38 cellular contexts compared by ENCODE assay signal in genomic region chr3:108722724-108723123, GRCh38. TPM values are rescaled to one million over a fixed set of nuclear protein-coding genes. Genes with fewer than 3 reads are reported as not detected.
"Had no signal": no experiment of that assay in that cellular context is flagged by ENCODE, and none has a peak within 500 bp of the region (broad histone marks: within the 10 kb centered on the region; RNA-seq: fewer than 3 reads in every experiment).

No MANE protein-coding gene starts in this region.

- H3K4me1 Mint-ChIP-seq: activated naive CD4-positive, alpha-beta T cell treated with anti-CD3 and anti-CD28 coated beads, Interleukin-2, amount 10 ng/mL, durations not matched to agents 7 days and 5 days; activated naive CD4-positive, alpha-beta T cell treated with anti-CD3 and anti-CD28 coated beads, Interleukin-2, amount 50 U/mL, for 24 hours; activated naive CD8-positive, alpha-beta T cell treated with anti-CD3 and anti-CD28 coated beads, Interleukin-2, amount 50 U/mL, for 24 hours; brain; WTC11 had no signal

- H3K4me3 Mint-ChIP-seq: activated CD4-positive, alpha-beta memory T cell treated with anti-CD3 and anti-CD28 coated beads, Interleukin-2, amount 10 ng/mL, durations not matched to agents 7 days and 5 days; activated CD4-positive, alpha-beta T cell treated with anti-CD3 and anti-CD28 coated beads for 36 hours; activated CD4-positive, alpha-beta T cell treated with anti-CD3 and anti-CD28 coated beads, Interleukin-2, amount 10 ng/mL, durations not matched to agents 7 days and 5 days; activated CD8-positive, alpha-beta memory T cell treated with anti-CD3 and anti-CD28 coated beads, Interleukin-2, amount 10 ng/mL, durations not matched to agents 7 days and 5 days; activated CD8-positive, alpha-beta T cell treated with anti-CD3 and anti-CD28 coated beads, Interleukin-2, amount 10 ng/mL, durations not matched to agents 7 days and 5 days; activated naive CD4-positive, alpha-beta T cell treated with anti-CD3 and anti-CD28 coated beads, Interleukin-2, amount 10 ng/mL, durations not matched to agents 7 days and 5 days; activated naive CD4-positive, alpha-beta T cell treated with anti-CD3 and anti-CD28 coated beads, Interleukin-2, amount 50 U/mL, for 24 hours; activated naive CD8-positive, alpha-beta T cell; activated naive CD8-positive, alpha-beta T cell treated with anti-CD3 and anti-CD28 coated beads, Interleukin-2, amount 10 ng/mL, durations not matched to agents 7 days and 5 days; activated naive CD8-positive, alpha-beta T cell treated with anti-CD3 and anti-CD28 coated beads, Interleukin-2, amount 50 U/mL, for 24 hours; activated T-cell treated with anti-CD3 and anti-CD28 coated beads, Interleukin-2, amount 50 U/mL, for 24 hours; brain; T-helper 1 cell treated with Interleukin-12 subunit alpha and Interleukin-12 subunit beta and Interleukin-4 antibody, amounts not matched to agents 30 μg/mL and 1 μg/mL, for 36 hours; T-helper 2 cell treated with Interferon-gamma antibody and Interleukin-4, amounts not matched to agents 5 μg/mL and 100 μg/mL, for 36 hours; WTC11 had no signal

- H3K9me3 ChIP-seq: ascending aorta had no signal

- H3K27ac Mint-ChIP-seq: activated CD4-positive, alpha-beta memory T cell treated with anti-CD3 and anti-CD28 coated beads, Interleukin-2, amount 10 ng/mL, durations not matched to agents 7 days and 5 days; activated CD4-positive, alpha-beta T cell treated with anti-CD3 and anti-CD28 coated beads for 36 hours; activated CD4-positive, alpha-beta T cell treated with anti-CD3 and anti-CD28 coated beads, Interleukin-2, amount 10 ng/mL, durations not matched to agents 7 days and 5 days; activated CD8-positive, alpha-beta memory T cell treated with anti-CD3 and anti-CD28 coated beads, Interleukin-2, amount 10 ng/mL, durations not matched to agents 7 days and 5 days; activated CD8-positive, alpha-beta T cell treated with anti-CD3 and anti-CD28 coated beads, Interleukin-2, amount 10 ng/mL, durations not matched to agents 7 days and 5 days; activated naive CD4-positive, alpha-beta T cell treated with anti-CD3 and anti-CD28 coated beads, Interleukin-2, amount 10 ng/mL, durations not matched to agents 7 days and 5 days; activated naive CD4-positive, alpha-beta T cell treated with anti-CD3 and anti-CD28 coated beads, Interleukin-2, amount 50 U/mL, for 24 hours; activated naive CD8-positive, alpha-beta T cell; activated naive CD8-positive, alpha-beta T cell treated with anti-CD3 and anti-CD28 coated beads, Interleukin-2, amount 10 ng/mL, durations not matched to agents 7 days and 5 days; activated naive CD8-positive, alpha-beta T cell treated with anti-CD3 and anti-CD28 coated beads, Interleukin-2, amount 50 U/mL, for 24 hours; activated T-cell treated with anti-CD3 and anti-CD28 coated beads, Interleukin-2, amount 50 U/mL, for 24 hours; activated T-helper 2 cell treated with anti-CD3 and anti-CD28 coated beads, Interferon-gamma antibody, Interleukin-2, Interleukin-4, amounts not matched to agents 10 μg/mL and 5 μg/mL and 100 μg/mL, durations not matched to agents 14 hours and 24 hours and 36 hours; brain; T-helper 1 cell treated with Interleukin-12 subunit alpha and Interleukin-12 subunit beta and Interleukin-4 antibody, amounts not matched to agents 30 μg/mL and 1 μg/mL, for 36 hours; T-helper 2 cell treated with Interferon-gamma antibody and Interleukin-4, amounts not matched to agents 5 μg/mL and 100 μg/mL, for 36 hours; WTC11 had no signal

- ATAC-seq: activated CD4-positive, alpha-beta T cell treated with anti-CD3 and anti-CD28 coated beads for 36 hours; activated CD4-positive, CD25-positive, alpha-beta regulatory T cell treated with anti-CD3 and anti-CD28 coated beads, Interleukin-2, amount 50 U/mL, for 24 hours; activated CD8-positive, alpha-beta memory T cell treated with anti-CD3 and anti-CD28 coated beads, Interleukin-2, amount 10 ng/mL, durations not matched to agents 7 days and 5 days; activated CD8-positive, alpha-beta T cell treated with anti-CD3 and anti-CD28 coated beads, Interleukin-2, amount 10 ng/mL, durations not matched to agents 7 days and 5 days; activated naive CD8-positive, alpha-beta T cell treated with anti-CD3 and anti-CD28 coated beads, Interleukin-2, amount 50 U/mL, for 24 hours; WTC11 had no signal

- H3K4me1 ChIP-seq: ascending aorta had no signal

- H3K9me3 Mint-ChIP-seq: brain, WTC11 had no signal

- DNase-seq: activated CD4-positive, alpha-beta memory T cell treated with anti-CD3 and anti-CD28 coated beads, Interleukin-2, amount 10 ng/mL, durations not matched to agents 7 days and 5 days; activated CD4-positive, alpha-beta T cell treated with anti-CD3 and anti-CD28 coated beads for 1 hour; activated CD4-positive, alpha-beta T cell treated with anti-CD3 and anti-CD28 coated beads for 36 hours; activated CD4-positive, alpha-beta T cell treated with anti-CD3 and anti-CD28 coated beads for 48 hours; activated CD4-positive, alpha-beta T cell treated with anti-CD3 and anti-CD28 coated beads, Interleukin-2, amount 10 ng/mL, durations not matched to agents 7 days and 5 days; activated CD4-positive, alpha-beta T cell treated with anti-CD3 and anti-CD28 coated beads, Interleukin-2, amount 50 U/mL, for 48 hours; activated CD4-positive, CD25-positive, alpha-beta regulatory T cell; activated CD8-positive, alpha-beta memory T cell treated with anti-CD3 and anti-CD28 coated beads for 24 hours; activated CD8-positive, alpha-beta memory T cell treated with anti-CD3 and anti-CD28 coated beads, Interleukin-2, amount 10 ng/mL, durations not matched to agents 7 days and 5 days; activated CD8-positive, alpha-beta memory T cell treated with anti-CD3 and anti-CD28 coated beads, Interleukin-2, amount 50 U/mL, for 48 hours; activated CD8-positive, alpha-beta T cell treated with anti-CD3 and anti-CD28 coated beads, Interleukin-2, amount 10 ng/mL, durations not matched to agents 7 days and 5 days; activated effector memory CD4-positive, alpha-beta T cell treated with Interleukin-2 at 50 U/mL for 16 hours; activated gamma-delta T cell; activated naive CD4-positive, alpha-beta T cell treated with anti-CD3 and anti-CD28 coated beads, Interleukin-2, amount 10 ng/mL, durations not matched to agents 7 days and 5 days; activated naive CD4-positive, alpha-beta T cell treated with Interleukin-2 at 50 U/mL for 16 hours; activated naive CD8-positive, alpha-beta T cell treated with anti-CD3 and anti-CD28 coated beads, Interleukin-2, amount 10 ng/mL, durations not matched to agents 7 days and 5 days; activated naive CD8-positive, alpha-beta T cell treated with anti-CD3 and anti-CD28 coated beads, Interleukin-2, amount 50 U/mL, for 24 hours; activated T-cell treated with anti-CD3 and anti-CD28 coated beads, Interleukin-2, amount 50 U/mL, for 24 hours; activated T-cell treated with anti-CD3 and anti-CD28 coated beads, Interleukin-2, amount 50 U/mL, for 48 hours; amygdala; anterior cingulate cortex; caudate nucleus; SW 1271; T-helper 1 cell; T-helper 9 cell; WERI-Rb-1 had no signal

- H3K4me3 ChIP-seq: ascending aorta, cardiac muscle cell had no signal

- H3K27ac ChIP-seq: ascending aorta, cardiac muscle cell, WERI-Rb-1 had no signal

- H3K27me3 ChIP-seq: ascending aorta, cardiac muscle cell had no signal

- H3K36me3 Mint-ChIP-seq: activated naive CD4-positive, alpha-beta T cell treated with anti-CD3 and anti-CD28 coated beads, Interleukin-2, amount 10 ng/mL, durations not matched to agents 7 days and 5 days; activated naive CD4-positive, alpha-beta T cell treated with anti-CD3 and anti-CD28 coated beads, Interleukin-2, amount 50 U/mL, for 24 hours; brain; WTC11 had no signal

- H3K27me3 Mint-ChIP-seq: activated CD4-positive, alpha-beta memory T cell treated with anti-CD3 and anti-CD28 coated beads, Interleukin-2, amount 10 ng/mL, durations not matched to agents 7 days and 5 days; activated CD4-positive, alpha-beta T cell treated with anti-CD3 and anti-CD28 coated beads for 36 hours; activated CD4-positive, alpha-beta T cell treated with anti-CD3 and anti-CD28 coated beads, Interleukin-2, amount 10 ng/mL, durations not matched to agents 7 days and 5 days; activated naive CD4-positive, alpha-beta T cell treated with anti-CD3 and anti-CD28 coated beads, Interleukin-2, amount 10 ng/mL, durations not matched to agents 7 days and 5 days; activated naive CD4-positive, alpha-beta T cell treated with anti-CD3 and anti-CD28 coated beads, Interleukin-2, amount 50 U/mL, for 24 hours; activated naive CD8-positive, alpha-beta T cell; activated naive CD8-positive, alpha-beta T cell treated with anti-CD3 and anti-CD28 coated beads, Interleukin-2, amount 10 ng/mL, durations not matched to agents 7 days and 5 days; activated naive CD8-positive, alpha-beta T cell treated with anti-CD3 and anti-CD28 coated beads, Interleukin-2, amount 50 U/mL, for 24 hours; activated T-cell treated with anti-CD3 and anti-CD28 coated beads, Interleukin-2, amount 50 U/mL, for 24 hours; brain had no signal

- H3K36me3 ChIP-seq: ascending aorta, cardiac muscle cell, WERI-Rb-1 had no signal

RNA-seq across cellular contexts. Expression of gene RETNLB, which starts 34.5 kb away (rescaled TPM):
- total RNA-seq: activated CD4-positive, alpha-beta memory T cell treated with anti-CD3 and anti-CD28 coated beads, Interleukin-2, amount 10 ng/mL, durations not matched to agents 7 days and 5 days; activated CD4-positive, alpha-beta T cell treated with anti-CD3 and anti-CD28 coated beads for 36 hours; activated CD4-positive, alpha-beta T cell treated with anti-CD3 and anti-CD28 coated beads, Interleukin-2, amount 10 ng/mL, durations not matched to agents 7 days and 5 days; activated CD8-positive, alpha-beta memory T cell treated with anti-CD3 and anti-CD28 coated beads, Interleukin-2, amount 10 ng/mL, durations not matched to agents 7 days and 5 days; activated CD8-positive, alpha-beta T cell treated with anti-CD3 and anti-CD28 coated beads, Interleukin-2, amount 10 ng/mL, durations not matched to agents 7 days and 5 days; activated naive CD8-positive, alpha-beta T cell treated with anti-CD3 and anti-CD28 coated beads, Interleukin-2, amount 10 ng/mL, durations not matched to agents 7 days and 5 days; activated T-helper 2 cell treated with anti-CD3 and anti-CD28 coated beads, Interferon-gamma antibody, Interleukin-2, Interleukin-4, amounts not matched to agents 10 μg/mL and 5 μg/mL and 100 μg/mL, durations not matched to agents 14 hours and 24 hours and 36 hours; ascending aorta; bronchial epithelial cell; cardiac muscle cell; WTC11 had no signal
- polyA plus RNA-seq: adipose tissue, cardiac muscle cell had no signal
